ENCODE assay signal across 24 cellular contexts in the genomic region with DNA sequence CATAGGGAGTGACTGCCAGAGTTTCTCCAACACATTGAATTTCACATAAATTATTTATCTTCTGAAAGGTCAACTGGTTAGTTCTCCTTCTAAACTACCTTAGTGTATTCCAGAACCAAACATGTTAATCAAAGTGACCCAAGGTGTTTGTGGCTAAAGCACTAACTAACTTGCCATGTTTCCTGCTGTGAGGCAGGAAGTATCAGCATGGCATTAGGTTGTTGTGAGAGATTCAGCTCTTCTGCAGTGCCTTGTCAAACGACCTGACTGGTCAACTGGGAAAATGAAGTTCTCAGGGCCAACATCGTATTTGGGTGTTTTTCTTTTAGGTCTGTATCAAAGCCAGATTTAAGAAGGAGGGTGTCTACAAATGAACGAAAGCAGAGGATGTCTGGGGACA.
"Had no signal": no experiment of that assay in that cellular context is flagged by ENCODE, and none has a peak within 500 bp of the region (broad histone marks: within the 10 kb centered on the region; RNA-seq: fewer than 3 reads in every experiment).

No MANE protein-coding gene starts in this region.

- DNase-seq: activated B cell treated with CpG ODN at 0.5 μM for 24 hours; activated CD4-positive, alpha-beta T cell treated with anti-CD3 and anti-CD28 coated beads for 1 hour; activated CD4-positive, alpha-beta T cell treated with anti-CD3 and anti-CD28 coated beads, Interleukin-2, amount 10 ng/mL, durations not matched to agents 24 days and 14 days; activated CD4-positive, alpha-beta T cell treated with anti-CD3 and anti-CD28 coated beads, Interleukin-2, amount 50 U/mL, for 48 hours; activated CD8-positive, alpha-beta memory T cell treated with anti-CD3 and anti-CD28 coated beads, Interleukin-2, amount 10 ng/mL, durations not matched to agents 7 days and 5 days; activated gamma-delta T cell; activated naive CD4-positive, alpha-beta T cell treated with anti-CD3 and anti-CD28 coated beads for 36 hours; activated T-cell treated with anti-CD3 and anti-CD28 coated beads, Interleukin-2, amount 50 U/mL, for 4 hours; amygdala; MV-4-11; NCI-H1092 treated with DMSO at 0.1 percent for 48 hours; NCI-H1417 treated with DMSO at 0.1 percent for 48 hours; NCI-H1694; NCI-H2029; NCI-H2107; NCI-H2171 treated with DMSO at 0.1 percent for 48 hours; NCI-H226; NCI-H526; NCI-H82; SIG-M5; T-helper 17 cell; T-helper 9 cell had no signal

- H3K4me2 ChIP-seq: KMS-11 had no signal

- H3K9ac ChIP-seq: KMS-11 had no signal

- H3K9me3 Mint-ChIP-seq: activated B cell treated with CpG ODN at 0.5 μM for 24 hours; activated CD4-positive, alpha-beta T cell treated with anti-CD3 and anti-CD28 coated beads, Interleukin-2, amount 10 ng/mL, durations not matched to agents 24 days and 14 days; activated naive CD4-positive, alpha-beta T cell treated with anti-CD3 and anti-CD28 coated beads for 36 hours had no signal

- ATAC-seq: activated CD8-positive, alpha-beta memory T cell treated with anti-CD3 and anti-CD28 coated beads, Interleukin-2, amount 10 ng/mL, durations not matched to agents 7 days and 5 days; activated T-cell treated with anti-CD3 and anti-CD28 coated beads, Interleukin-2, amount 50 U/mL, for 4 hours; T-helper 17 cell had no signal

- H3K4me3 Mint-ChIP-seq: activated B cell treated with CpG ODN at 0.5 μM for 24 hours; activated CD4-positive, alpha-beta T cell treated with anti-CD3 and anti-CD28 coated beads, Interleukin-2, amount 10 ng/mL, durations not matched to agents 24 days and 14 days; activated CD8-positive, alpha-beta memory T cell treated with anti-CD3 and anti-CD28 coated beads, Interleukin-2, amount 10 ng/mL, durations not matched to agents 7 days and 5 days; activated naive CD4-positive, alpha-beta T cell treated with anti-CD3 and anti-CD28 coated beads for 36 hours; activated naive CD8-positive, alpha-beta T cell; activated T-cell treated with anti-CD3 and anti-CD28 coated beads, Interleukin-2, amount 50 U/mL, for 4 hours; T-helper 17 cell had no signal

- H3K36me3 Mint-ChIP-seq: activated CD8-positive, alpha-beta memory T cell treated with anti-CD3 and anti-CD28 coated beads, Interleukin-2, amount 10 ng/mL, durations not matched to agents 7 days and 5 days; activated naive CD8-positive, alpha-beta T cell had no signal

- H3K4me1 Mint-ChIP-seq: activated B cell treated with CpG ODN at 0.5 μM for 24 hours; activated CD4-positive, alpha-beta T cell treated with anti-CD3 and anti-CD28 coated beads, Interleukin-2, amount 10 ng/mL, durations not matched to agents 24 days and 14 days; activated CD8-positive, alpha-beta memory T cell treated with anti-CD3 and anti-CD28 coated beads, Interleukin-2, amount 10 ng/mL, durations not matched to agents 7 days and 5 days; T-helper 17 cell had no signal

- H3K27ac ChIP-seq: KMS-11 had no signal

- H3K27me3 Mint-ChIP-seq: activated B cell treated with CpG ODN at 0.5 μM for 24 hours; activated CD4-positive, alpha-beta T cell treated with anti-CD3 and anti-CD28 coated beads, Interleukin-2, amount 10 ng/mL, durations not matched to agents 24 days and 14 days; activated CD8-positive, alpha-beta memory T cell treated with anti-CD3 and anti-CD28 coated beads, Interleukin-2, amount 10 ng/mL, durations not matched to agents 7 days and 5 days had no signal

- H3K27ac Mint-ChIP-seq: activated B cell treated with CpG ODN at 0.5 μM for 24 hours; activated CD4-positive, alpha-beta T cell treated with anti-CD3 and anti-CD28 coated beads, Interleukin-2, amount 10 ng/mL, durations not matched to agents 24 days and 14 days; activated CD8-positive, alpha-beta memory T cell treated with anti-CD3 and anti-CD28 coated beads, Interleukin-2, amount 10 ng/mL, durations not matched to agents 7 days and 5 days; activated naive CD4-positive, alpha-beta T cell treated with anti-CD3 and anti-CD28 coated beads for 36 hours; activated naive CD8-positive, alpha-beta T cell; T-helper 17 cell had no signal
